Comparison of ENCODE assay signal across 1 cellular context in the genomic region with DNA sequence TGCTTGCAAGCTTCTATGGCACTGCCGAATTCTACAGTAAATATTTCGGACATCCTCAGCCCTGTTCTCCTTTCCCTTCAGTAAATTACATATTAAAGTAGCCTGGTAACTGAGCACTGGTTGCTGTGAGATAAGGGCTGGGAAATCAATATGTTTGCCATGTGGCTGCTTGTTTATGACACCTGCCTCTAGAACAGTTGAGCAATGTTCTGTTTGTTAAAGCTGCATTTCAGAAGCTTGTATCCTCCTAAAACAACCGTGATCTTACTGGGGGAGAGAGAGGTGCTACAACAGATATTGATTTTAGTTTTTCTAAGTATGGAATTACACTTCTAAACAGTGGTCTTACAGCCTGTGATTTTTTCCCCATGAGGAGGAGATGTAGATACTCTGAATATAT.
TF ChIP-seq lines count a peak whose summit lies in the region.

No MANE protein-coding gene starts in this region.

TF ChIP-seq in HepG2, 621 proteins besides CTCF, POLR2A, EP300 and RAD21 (continued from another document and continues in another):
- 0 out of 2 replicates have a peak, but pooled peaks have one; percentile 57 for TF ChIP-seq KLF6 (CRISPR knock-in tag; IDR thresholded peaks at IDR 0.05)
- TF ChIP-seq CEBPB (IDR thresholded peaks at IDR 0.05; ENCODE audit: borderline replicate concordance, low read depth, low read length), result peak; percentile 88
- no peak for TF ChIP-seq BORCS8-MEF2B (CRISPR knock-in tag; IDR thresholded peaks at IDR 0.05)
- no peak for TF ChIP-seq MBNL3 (CRISPR knock-in tag; conservative IDR thresholded peaks at IDR 0.05)
- TF ChIP-seq NBN (conservative IDR thresholded peaks at IDR 0.05), result no peak
- TF ChIP-seq, protein P1, sequence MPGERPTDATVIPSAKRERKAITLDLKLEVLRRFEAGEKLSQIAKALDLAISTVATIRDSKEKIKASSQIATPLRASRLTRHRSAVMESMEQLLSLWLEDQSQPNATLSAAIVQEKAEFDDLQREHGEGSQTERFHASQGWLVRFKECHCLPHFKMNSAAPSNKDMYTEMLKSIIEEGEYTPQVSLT (CRISPR knock-in tag; IDR thresholded peaks at IDR 0.05; ENCODE audit: borderline replicate concordance, low read depth), result no peak
- no peak for TF ChIP-seq ZSCAN29 (CRISPR knock-in tag; conservative IDR thresholded peaks at IDR 0.05)
- TF ChIP-seq, protein P2, sequence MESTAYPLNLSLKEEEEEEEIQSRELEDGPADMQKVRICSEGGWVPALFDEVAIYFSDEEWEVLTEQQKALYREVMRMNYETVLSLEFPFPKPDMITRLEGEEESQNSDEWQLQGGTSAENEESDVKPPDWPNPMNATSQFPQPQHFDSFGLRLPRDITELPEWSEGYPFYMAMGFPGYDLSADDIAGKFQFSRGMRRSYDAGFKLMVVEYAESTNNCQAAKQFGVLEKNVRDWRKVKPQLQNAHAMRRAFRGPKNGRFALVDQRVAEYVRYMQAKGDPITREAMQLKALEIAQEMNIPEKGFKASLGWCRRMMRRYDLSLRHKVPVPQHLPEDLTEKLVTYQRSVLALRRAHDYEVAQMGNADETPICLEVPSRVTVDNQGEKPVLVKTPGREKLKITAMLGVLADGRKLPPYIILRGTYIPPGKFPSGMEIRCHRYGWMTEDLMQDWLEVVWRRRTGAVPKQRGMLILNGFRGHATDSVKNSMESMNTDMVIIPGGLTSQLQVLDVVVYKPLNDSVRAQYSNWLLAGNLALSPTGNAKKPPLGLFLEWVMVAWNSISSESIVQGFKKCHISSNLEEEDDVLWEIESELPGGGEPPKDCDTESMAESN (CRISPR knock-in tag; conservative IDR thresholded peaks at IDR 0.05), result 0 out of 2 replicates have a peak, but pooled peaks have one; percentile 35
- no peak for TF ChIP-seq IKZF4 (CRISPR knock-in tag; IDR thresholded peaks at IDR 0.05; ENCODE audit: borderline replicate concordance, low read depth, not compliant biosample characterization)
- TF ChIP-seq MIER2 (CRISPR knock-in tag; IDR thresholded peaks at IDR 0.05), result no peak
- TF ChIP-seq, protein P3, sequence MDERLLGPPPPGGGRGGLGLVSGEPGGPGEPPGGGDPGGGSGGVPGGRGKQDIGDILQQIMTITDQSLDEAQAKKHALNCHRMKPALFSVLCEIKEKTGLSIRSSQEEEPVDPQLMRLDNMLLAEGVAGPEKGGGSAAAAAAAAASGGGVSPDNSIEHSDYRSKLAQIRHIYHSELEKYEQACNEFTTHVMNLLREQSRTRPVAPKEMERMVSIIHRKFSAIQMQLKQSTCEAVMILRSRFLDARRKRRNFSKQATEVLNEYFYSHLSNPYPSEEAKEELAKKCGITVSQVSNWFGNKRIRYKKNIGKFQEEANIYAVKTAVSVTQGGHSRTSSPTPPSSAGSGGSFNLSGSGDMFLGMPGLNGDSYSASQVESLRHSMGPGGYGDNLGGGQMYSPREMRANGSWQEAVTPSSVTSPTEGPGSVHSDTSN (CRISPR knock-in tag; IDR thresholded peaks at IDR 0.05), result no peak
- TF ChIP-seq ARNTL (CRISPR knock-in tag; IDR thresholded peaks at IDR 0.05), result peak; percentile 55; the same call in 1 of the 2 replicates
- TF ChIP-seq, protein P4, sequence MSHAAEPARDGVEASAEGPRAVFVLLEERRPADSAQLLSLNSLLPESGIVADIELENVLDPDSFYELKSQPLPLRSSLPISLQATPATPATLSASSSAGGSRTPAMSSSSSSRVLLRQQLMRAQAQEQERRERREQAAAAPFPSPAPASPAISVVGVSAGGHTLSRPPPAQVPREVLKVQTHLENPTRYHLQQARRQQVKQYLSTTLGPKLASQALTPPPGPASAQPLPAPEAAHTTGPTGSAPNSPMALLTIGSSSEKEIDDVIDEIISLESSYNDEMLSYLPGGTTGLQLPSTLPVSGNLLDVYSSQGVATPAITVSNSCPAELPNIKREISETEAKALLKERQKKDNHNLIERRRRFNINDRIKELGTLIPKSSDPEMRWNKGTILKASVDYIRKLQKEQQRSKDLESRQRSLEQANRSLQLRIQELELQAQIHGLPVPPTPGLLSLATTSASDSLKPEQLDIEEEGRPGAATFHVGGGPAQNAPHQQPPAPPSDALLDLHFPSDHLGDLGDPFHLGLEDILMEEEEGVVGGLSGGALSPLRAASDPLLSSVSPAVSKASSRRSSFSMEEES (CRISPR knock-in tag; IDR thresholded peaks at IDR 0.05), result 0 out of 2 replicates have a peak, but pooled peaks have one; percentile 27
- TF ChIP-seq ZNF44 (CRISPR knock-in tag; IDR thresholded peaks at IDR 0.05), result no peak
- TF ChIP-seq KAT8 (CRISPR knock-in tag; IDR thresholded peaks at IDR 0.05), result peak; percentile 24; the same call in 1 of the 2 replicates
- no peak for TF ChIP-seq ZNF589 (CRISPR knock-in tag; conservative IDR thresholded peaks at IDR 0.05)
- TF ChIP-seq KAT2B (IDR thresholded peaks at IDR 0.05; ENCODE audit: borderline replicate concordance, low read depth, low read length), result peak; percentile 34; the same call in 1 of the 2 replicates
- TF ChIP-seq, protein P5, sequence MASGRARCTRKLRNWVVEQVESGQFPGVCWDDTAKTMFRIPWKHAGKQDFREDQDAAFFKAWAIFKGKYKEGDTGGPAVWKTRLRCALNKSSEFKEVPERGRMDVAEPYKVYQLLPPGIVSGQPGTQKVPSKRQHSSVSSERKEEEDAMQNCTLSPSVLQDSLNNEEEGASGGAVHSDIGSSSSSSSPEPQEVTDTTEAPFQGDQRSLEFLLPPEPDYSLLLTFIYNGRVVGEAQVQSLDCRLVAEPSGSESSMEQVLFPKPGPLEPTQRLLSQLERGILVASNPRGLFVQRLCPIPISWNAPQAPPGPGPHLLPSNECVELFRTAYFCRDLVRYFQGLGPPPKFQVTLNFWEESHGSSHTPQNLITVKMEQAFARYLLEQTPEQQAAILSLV (CRISPR knock-in tag; IDR thresholded peaks at IDR 0.05; ENCODE audit: borderline replicate concordance), result no peak
- 0 out of 2 replicates have a peak, but pooled peaks have one; percentile 40 for TF ChIP-seq NR2F2 (IDR thresholded peaks at IDR 0.05; ENCODE audit: borderline replicate concordance, low read depth)
- peak; percentile 78; the same call in 1 of the 2 replicates for TF ChIP-seq ZNF816 (CRISPR knock-in tag; IDR thresholded peaks at IDR 0.05; ENCODE audit: borderline replicate concordance)
- TF ChIP-seq ZNF296 (CRISPR knock-in tag; conservative IDR thresholded peaks at IDR 0.05), result no peak
- TF ChIP-seq, protein P6, sequence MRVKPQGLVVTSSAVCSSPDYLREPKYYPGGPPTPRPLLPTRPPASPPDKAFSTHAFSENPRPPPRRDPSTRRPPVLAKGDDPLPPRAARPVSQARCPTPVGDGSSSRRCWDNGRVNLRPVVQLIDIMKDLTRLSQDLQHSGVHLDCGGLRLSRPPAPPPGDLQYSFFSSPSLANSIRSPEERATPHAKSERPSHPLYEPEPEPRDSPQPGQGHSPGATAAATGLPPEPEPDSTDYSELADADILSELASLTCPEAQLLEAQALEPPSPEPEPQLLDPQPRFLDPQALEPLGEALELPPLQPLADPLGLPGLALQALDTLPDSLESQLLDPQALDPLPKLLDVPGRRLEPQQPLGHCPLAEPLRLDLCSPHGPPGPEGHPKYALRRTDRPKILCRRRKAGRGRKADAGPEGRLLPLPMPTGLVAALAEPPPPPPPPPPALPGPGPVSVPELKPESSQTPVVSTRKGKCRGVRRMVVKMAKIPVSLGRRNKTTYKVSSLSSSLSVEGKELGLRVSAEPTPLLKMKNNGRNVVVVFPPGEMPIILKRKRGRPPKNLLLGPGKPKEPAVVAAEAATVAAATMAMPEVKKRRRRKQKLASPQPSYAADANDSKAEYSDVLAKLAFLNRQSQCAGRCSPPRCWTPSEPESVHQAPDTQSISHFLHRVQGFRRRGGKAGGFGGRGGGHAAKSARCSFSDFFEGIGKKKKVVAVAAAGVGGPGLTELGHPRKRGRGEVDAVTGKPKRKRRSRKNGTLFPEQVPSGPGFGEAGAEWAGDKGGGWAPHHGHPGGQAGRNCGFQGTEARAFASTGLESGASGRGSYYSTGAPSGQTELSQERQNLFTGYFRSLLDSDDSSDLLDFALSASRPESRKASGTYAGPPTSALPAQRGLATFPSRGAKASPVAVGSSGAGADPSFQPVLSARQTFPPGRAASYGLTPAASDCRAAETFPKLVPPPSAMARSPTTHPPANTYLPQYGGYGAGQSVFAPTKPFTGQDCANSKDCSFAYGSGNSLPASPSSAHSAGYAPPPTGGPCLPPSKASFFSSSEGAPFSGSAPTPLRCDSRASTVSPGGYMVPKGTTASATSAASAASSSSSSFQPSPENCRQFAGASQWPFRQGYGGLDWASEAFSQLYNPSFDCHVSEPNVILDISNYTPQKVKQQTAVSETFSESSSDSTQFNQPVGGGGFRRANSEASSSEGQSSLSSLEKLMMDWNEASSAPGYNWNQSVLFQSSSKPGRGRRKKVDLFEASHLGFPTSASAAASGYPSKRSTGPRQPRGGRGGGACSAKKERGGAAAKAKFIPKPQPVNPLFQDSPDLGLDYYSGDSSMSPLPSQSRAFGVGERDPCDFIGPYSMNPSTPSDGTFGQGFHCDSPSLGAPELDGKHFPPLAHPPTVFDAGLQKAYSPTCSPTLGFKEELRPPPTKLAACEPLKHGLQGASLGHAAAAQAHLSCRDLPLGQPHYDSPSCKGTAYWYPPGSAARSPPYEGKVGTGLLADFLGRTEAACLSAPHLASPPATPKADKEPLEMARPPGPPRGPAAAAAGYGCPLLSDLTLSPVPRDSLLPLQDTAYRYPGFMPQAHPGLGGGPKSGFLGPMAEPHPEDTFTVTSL (CRISPR knock-in tag; IDR thresholded peaks at IDR 0.05; ENCODE audit: borderline replicate concordance), result peak; percentile 74
- TF ChIP-seq, protein P7, sequence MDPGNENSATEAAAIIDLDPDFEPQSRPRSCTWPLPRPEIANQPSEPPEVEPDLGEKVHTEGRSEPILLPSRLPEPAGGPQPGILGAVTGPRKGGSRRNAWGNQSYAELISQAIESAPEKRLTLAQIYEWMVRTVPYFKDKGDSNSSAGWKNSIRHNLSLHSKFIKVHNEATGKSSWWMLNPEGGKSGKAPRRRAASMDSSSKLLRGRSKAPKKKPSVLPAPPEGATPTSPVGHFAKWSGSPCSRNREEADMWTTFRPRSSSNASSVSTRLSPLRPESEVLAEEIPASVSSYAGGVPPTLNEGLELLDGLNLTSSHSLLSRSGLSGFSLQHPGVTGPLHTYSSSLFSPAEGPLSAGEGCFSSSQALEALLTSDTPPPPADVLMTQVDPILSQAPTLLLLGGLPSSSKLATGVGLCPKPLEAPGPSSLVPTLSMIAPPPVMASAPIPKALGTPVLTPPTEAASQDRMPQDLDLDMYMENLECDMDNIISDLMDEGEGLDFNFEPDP (CRISPR knock-in tag; conservative IDR thresholded peaks at IDR 0.05), result no peak
- no peak for TF ChIP-seq ZNF629 (CRISPR knock-in tag; conservative IDR thresholded peaks at IDR 0.05)
- TF ChIP-seq, protein P8, sequence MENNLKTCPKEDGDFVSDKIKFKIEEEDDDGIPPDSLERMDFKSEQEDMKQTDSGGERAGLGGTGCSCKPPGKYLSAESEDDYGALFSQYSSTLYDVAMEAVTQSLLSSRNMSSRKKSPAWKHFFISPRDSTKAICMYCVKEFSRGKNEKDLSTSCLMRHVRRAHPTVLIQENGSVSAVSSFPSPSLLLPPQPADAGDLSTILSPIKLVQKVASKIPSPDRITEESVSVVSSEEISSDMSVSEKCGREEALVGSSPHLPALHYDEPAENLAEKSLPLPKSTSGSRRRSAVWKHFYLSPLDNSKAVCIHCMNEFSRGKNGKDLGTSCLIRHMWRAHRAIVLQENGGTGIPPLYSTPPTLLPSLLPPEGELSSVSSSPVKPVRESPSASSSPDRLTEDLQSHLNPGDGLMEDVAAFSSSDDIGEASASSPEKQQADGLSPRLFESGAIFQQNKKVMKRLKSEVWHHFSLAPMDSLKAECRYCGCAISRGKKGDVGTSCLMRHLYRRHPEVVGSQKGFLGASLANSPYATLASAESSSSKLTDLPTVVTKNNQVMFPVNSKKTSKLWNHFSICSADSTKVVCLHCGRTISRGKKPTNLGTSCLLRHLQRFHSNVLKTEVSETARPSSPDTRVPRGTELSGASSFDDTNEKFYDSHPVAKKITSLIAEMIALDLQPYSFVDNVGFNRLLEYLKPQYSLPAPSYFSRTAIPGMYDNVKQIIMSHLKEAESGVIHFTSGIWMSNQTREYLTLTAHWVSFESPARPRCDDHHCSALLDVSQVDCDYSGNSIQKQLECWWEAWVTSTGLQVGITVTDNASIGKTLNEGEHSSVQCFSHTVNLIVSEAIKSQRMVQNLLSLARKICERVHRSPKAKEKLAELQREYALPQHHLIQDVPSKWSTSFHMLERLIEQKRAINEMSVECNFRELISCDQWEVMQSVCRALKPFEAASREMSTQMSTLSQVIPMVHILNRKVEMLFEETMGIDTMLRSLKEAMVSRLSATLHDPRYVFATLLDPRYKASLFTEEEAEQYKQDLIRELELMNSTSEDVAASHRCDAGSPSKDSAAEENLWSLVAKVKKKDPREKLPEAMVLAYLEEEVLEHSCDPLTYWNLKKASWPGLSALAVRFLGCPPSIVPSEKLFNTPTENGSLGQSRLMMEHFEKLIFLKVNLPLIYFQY (CRISPR knock-in tag; IDR thresholded peaks at IDR 0.05; ENCODE audit: borderline replicate concordance), result no peak
- peak; percentile 90 for TF ChIP-seq ONECUT2 (CRISPR knock-in tag; IDR thresholded peaks at IDR 0.05)
- TF ChIP-seq GATAD2A (CRISPR knock-in tag; IDR thresholded peaks at IDR 0.05), result peak; percentile 92
- TF ChIP-seq ZSCAN12 (CRISPR knock-in tag; IDR thresholded peaks at IDR 0.05), result no peak
- no peak for TF ChIP-seq HDAC6 (IDR thresholded peaks at IDR 0.05; ENCODE audit: low read depth, low read length)
- no peak for TF ChIP-seq KDM5A (IDR thresholded peaks at IDR 0.05; ENCODE audit: borderline replicate concordance, low read length)
- no peak for TF ChIP-seq CCDC6 (CRISPR knock-in tag; IDR thresholded peaks at IDR 0.05)
- TF ChIP-seq DPF2 (CRISPR knock-in tag; IDR thresholded peaks at IDR 0.05; ENCODE audit: borderline replicate concordance, low read depth), result no peak
- peak; percentile 48; the same call in 1 of the 2 replicates for TF ChIP-seq MIXL1 (CRISPR knock-in tag; IDR thresholded peaks at IDR 0.05)
- peak; percentile 88; the same call in 1 of the 2 replicates for TF ChIP-seq FOXK1 (CRISPR knock-in tag; IDR thresholded peaks at IDR 0.05; ENCODE audit: borderline replicate concordance, low read depth)
- TF ChIP-seq, protein P9, sequence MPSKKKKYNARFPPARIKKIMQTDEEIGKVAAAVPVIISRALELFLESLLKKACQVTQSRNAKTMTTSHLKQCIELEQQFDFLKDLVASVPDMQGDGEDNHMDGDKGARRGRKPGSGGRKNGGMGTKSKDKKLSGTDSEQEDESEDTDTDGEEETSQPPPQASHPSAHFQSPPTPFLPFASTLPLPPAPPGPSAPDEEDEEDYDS (CRISPR knock-in tag; IDR thresholded peaks at IDR 0.05), result no peak
- TF ChIP-seq TCF7 (IDR thresholded peaks at IDR 0.05; ENCODE audit: low read depth), result peak; percentile 50
- no peak for TF ChIP-seq TOE1 (CRISPR knock-in tag; IDR thresholded peaks at IDR 0.05)
- TF ChIP-seq RARG (CRISPR knock-in tag; IDR thresholded peaks at IDR 0.05; ENCODE audit: low read depth), result no peak
- TF ChIP-seq, protein P10, sequence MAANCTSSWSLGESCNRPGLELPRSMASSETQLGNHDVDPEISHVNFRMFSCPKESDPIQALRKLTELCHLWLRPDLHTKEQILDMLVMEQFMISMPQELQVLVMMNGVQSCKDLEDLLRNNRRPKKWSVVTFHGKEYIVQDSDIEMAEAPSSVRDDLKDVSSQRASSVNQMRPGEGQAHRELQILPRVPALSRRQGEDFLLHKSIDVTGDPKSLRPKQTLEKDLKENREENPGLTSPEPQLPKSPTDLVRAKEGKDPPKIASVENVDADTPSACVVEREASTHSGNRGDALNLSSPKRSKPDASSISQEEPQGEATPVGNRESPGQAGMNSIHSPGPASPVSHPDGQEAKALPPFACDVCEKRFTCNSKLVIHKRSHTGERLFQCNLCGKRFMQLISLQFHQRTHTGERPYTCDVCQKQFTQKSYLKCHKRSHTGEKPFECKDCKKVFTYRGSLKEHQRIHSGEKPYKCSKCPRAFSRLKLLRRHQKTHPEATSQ (CRISPR knock-in tag; IDR thresholded peaks at IDR 0.05; ENCODE audit: borderline replicate concordance), result no peak
- peak; percentile 63; the same call in 1 of the 2 replicates for TF ChIP-seq SMAD3 (CRISPR knock-in tag; IDR thresholded peaks at IDR 0.05)
